ENCODE assay signal across 10 cellular contexts in the genomic region with DNA sequence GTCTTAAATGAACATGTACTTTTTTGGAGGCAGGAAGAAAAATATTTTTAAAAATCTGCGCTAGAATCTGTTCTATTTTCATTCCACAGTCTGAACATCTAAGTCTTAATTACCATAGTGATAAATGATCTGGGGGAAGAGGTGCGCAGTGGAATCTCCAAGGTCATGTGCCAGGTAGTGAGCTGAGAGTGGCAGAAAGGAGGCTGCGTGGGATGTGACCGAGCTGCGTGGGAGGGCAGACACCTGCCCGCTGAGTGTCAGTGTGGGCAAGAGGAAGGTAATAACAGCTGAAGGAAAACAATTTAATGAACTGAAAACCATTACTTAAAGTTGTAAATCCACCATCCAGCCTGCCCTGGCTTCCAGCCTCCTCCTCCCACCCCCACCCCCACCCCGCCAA.
"Had no signal": no experiment of that assay in that cellular context is flagged by ENCODE, and none has a peak within 500 bp of the region (broad histone marks: within the 10 kb centered on the region; RNA-seq: fewer than 3 reads in every experiment).

No MANE protein-coding gene starts in this region.

- DNase-seq: activated B cell treated with CpG ODN at 0.5 μM for 24 hours; activated CD4-positive, alpha-beta T cell treated with anti-CD3 and anti-CD28 coated beads, Interleukin-2, amount 10 ng/mL, durations not matched to agents 24 days and 14 days; activated naive CD8-positive, alpha-beta T cell treated with anti-CD3 and anti-CD28 coated beads, Interleukin-2, amount 10 ng/mL, durations not matched to agents 7 days and 5 days; gastrocnemius medialis; heart left ventricle; kidney; left ventricle myocardium superior; stimulated activated CD4-positive, alpha-beta T cell treated with anti-CD3 and anti-CD28 coated beads, Interleukin-4, amount 100 ng/mL, for 24 hours; stomach; T-cell had no signal
